Comparison of ENCODE assay signal across 8 cellular contexts in genomic region chr17:45261577-45262515, GRCh38. TPM values are rescaled to one million over a fixed set of nuclear protein-coding genes. Genes with fewer than 3 reads are reported as not detected.
DNase-seq lines count a peak whose midpoint lies in the region; ATAC-seq, FAIRE-seq and TF ChIP-seq lines count a peak whose summit lies in the region.

SPATA32 (minus strand) TSS chr17:45262094; CDS start chr17:45262016, 78 bp downstream.

- TF ChIP-seq POLR2A in thyroid gland (IDR thresholded peaks at IDR 0.05): peak in 1 of 2 donors; percentile 44

- intact Hi-C loops in pancreas (cut with DNase I) (no loop called here), thyroid gland (cut with DNase I) (no loop called here)

- no peaks in the 10 kb centered on the region for H3K36me3 Mint-ChIP-seq in glutamatergic neuron (ENCODE audit: unreplicated experiment)

- no peak within 1 kb of the TSS for H3K27ac Mint-ChIP-seq in glutamatergic neuron (ENCODE audit: unreplicated experiment)

- peak within 1 kb of the TSS; percentile 41 to 58 (median 53) for H3K4me3 ChIP-seq in pancreas
- peak within 1 kb of the TSS; percentile 26 to 64 (median 57) for H3K4me3 ChIP-seq in thyroid gland (replicated peaks in 1 of 3)

- H3K27me3 ChIP-seq in pancreas: no peaks in the 10 kb centered on the region
- no peaks in the 10 kb centered on the region for H3K27me3 ChIP-seq in thyroid gland

- H3K27me3 Mint-ChIP-seq in glutamatergic neuron (ENCODE audit: unreplicated experiment): peaks cover 3% of the 10 kb centered on the region

- H3K36me3 ChIP-seq in pancreas: peaks cover 0 to 29% (median 8%) of the 10 kb centered on the region in 3 donors
- H3K36me3 ChIP-seq in thyroid gland: peaks cover 15 to 22% of the 10 kb centered on the region in 2 donors

- TF ChIP-seq CTCF in glutamatergic neuron (IDR thresholded peaks at IDR 0.05; ENCODE audit: partially characterized antibody, unreplicated experiment): no peak
- no peak for TF ChIP-seq CTCF in pancreas (IDR thresholded peaks at IDR 0.05)
- TF ChIP-seq CTCF in thyroid gland (IDR thresholded peaks at IDR 0.05): no peak

- H3K4me1 ChIP-seq in pancreas (peaks cover 0 to 5% (median 0%) of the 10 kb centered on the region in 3 donors), thyroid gland (peaks cover 10 to 15% of the 10 kb centered on the region in 2 donors)

- ATAC-seq in pancreas (peak; percentile 47 to 86 (median 78)), HG03196 (IDR thresholded peaks at IDR 0.05; ENCODE audit: unreplicated experiment) (no peak)

- H3K9me3 Mint-ChIP-seq in glutamatergic neuron (ENCODE audit: unreplicated experiment): peaks cover 4% of the 10 kb centered on the region

- no peaks in the 10 kb centered on the region for H3K9me3 ChIP-seq in pancreas
- H3K9me3 ChIP-seq in thyroid gland: no peaks in the 10 kb centered on the region

- DNase-seq in ELR (ENCODE audit: low read depth) (peak; percentile 59), Kasumi-1 (lab: John Stamatoyannopoulos, UW) (peak; percentile 42 to 51), glutamatergic neuron (peak; percentile 67), pancreas (peak; percentile 37 to 84 (median 64)), thyroid gland (peak; percentile 85 to 86), NCI-H1417 treated with DMSO at 0.1 percent for 48 hours (lab: John Stamatoyannopoulos, UW) (no peak)
- peak; percentile 62 for DNase-seq in activated effector memory CD4-positive, alpha-beta T cell treated with Interleukin-2 at 50 U/mL for 16 hours

- no peaks in the 10 kb centered on the region for H3K4me1 Mint-ChIP-seq in glutamatergic neuron (ENCODE audit: low read depth, unreplicated experiment)

- peak within 1 kb of the TSS; percentile 68 for H3K4me3 Mint-ChIP-seq in glutamatergic neuron (ENCODE audit: unreplicated experiment)

- WGBS in pancreas, 2 donors: 23 to 24% methylated on average over 62 to 68 of the region's 68 CpGs
- WGBS in thyroid gland, 2 donors: 1 to 4% methylated on average over 19 to 28 of the region's 68 CpGs

- H3K27ac ChIP-seq in pancreas (no peak within 1 kb of the TSS), thyroid gland (peak within 1 kb of the TSS in 2 of 3 donors; percentile 32)

- no peak for FAIRE-seq in pancreas (lab: Jason Lieb, UNC)

RNA-seq across cellular contexts. Expression of gene SPATA32, which starts in this region (rescaled TPM):
- total RNA-seq in glutamatergic neuron (ENCODE audit: unreplicated experiment) (not detected), pancreas (under 1 TPM in 2 of 6 donors, not detected in 4; 0.12 to 0.14 TPM), thyroid gland (not detected)
- under 1 TPM; 0.07 to 0.19 TPM for polyA plus RNA-seq in pancreas

Comparison
In these comparisons a context has a peak if more than half of its experiments do, and no peak if none do; other contexts are left out.
1. Peak in DNase-seq in glutamatergic neuron; RNA of the gene not detected or under 1 TPM.
2. Peak in DNase-seq, ATAC-seq and H3K4me3 ChIP-seq in pancreas; RNA of the gene not detected or under 1 TPM.
3. Peak in DNase-seq, H3K4me3 ChIP-seq and H3K27ac ChIP-seq in thyroid gland; RNA of the gene not detected or under 1 TPM.